Comparison of ENCODE assay signal across 17 cellular contexts in genomic region chr1:36247538-36247937, GRCh38. TPM values are rescaled to one million over a fixed set of nuclear protein-coding genes. Genes with fewer than 3 reads are reported as not detected.
DNase-seq lines count a peak whose midpoint lies in the region; ATAC-seq and TF ChIP-seq lines count a peak whose summit lies in the region.
"Had no signal": no experiment of that assay in that cellular context is flagged by ENCODE, and none has a peak within 500 bp of the region (broad histone marks: within the 10 kb centered on the region; RNA-seq: fewer than 3 reads in every experiment).

No MANE protein-coding gene starts in this region.

- H3K27ac ChIP-seq in C4-2B (peak overlapping the region; percentile 76), prostate gland (peak overlapping the region; percentile 67 to 71)

- H3K4me3 Mint-ChIP-seq in effector memory CD8-positive, alpha-beta T cell, result peak overlapping the region; percentile 12 to 31
- H3K4me3 Mint-ChIP-seq: activated naive CD8-positive, alpha-beta T cell treated with anti-CD3 and anti-CD28 coated beads, Interleukin-2, amount 10 ng/mL, durations not matched to agents 7 days and 5 days; nephron; stimulated activated memory B cell treated with anti-CD40 and anti-IgM and Interleukin-4, amounts not matched to agents 10 μg/mL and 1 μg/mL and 100 μg/mL, for 72 hours had no signal

- WGBS in prostate gland, result 94% methylated on average over 3 of the region's 3 CpGs

- TF ChIP-seq POLR2A in NB4 (IDR thresholded peaks at IDR 0.05; ENCODE audit: extremely low read depth, insufficient read length) (no peak), prostate gland (IDR thresholded peaks at IDR 0.05) (no peak)

- no peaks in the 10 kb centered on the region for H3K27me3 Mint-ChIP-seq in effector memory CD8-positive, alpha-beta T cell
- H3K27me3 Mint-ChIP-seq: activated naive CD8-positive, alpha-beta T cell treated with anti-CD3 and anti-CD28 coated beads, Interleukin-2, amount 10 ng/mL, durations not matched to agents 7 days and 5 days; stimulated activated memory B cell treated with anti-CD40 and anti-IgM and Interleukin-4, amounts not matched to agents 10 μg/mL and 1 μg/mL and 100 μg/mL, for 72 hours; T-helper 17 cell had no signal

- peaks cover 46% of the 10 kb centered on the region for H3K36me3 Mint-ChIP-seq in effector memory CD8-positive, alpha-beta T cell (ENCODE audit: insufficient read depth)

- H3K27me3 ChIP-seq in prostate gland (replicated peaks; ENCODE audit: insufficient read depth), result no peaks in the 10 kb centered on the region
- no peaks in the 10 kb centered on the region for H3K27me3 ChIP-seq in HAP-1 (ENCODE audit: low read depth)
- H3K27me3 ChIP-seq: left lung had no signal

- H3K27ac Mint-ChIP-seq in effector memory CD8-positive, alpha-beta T cell, result peak overlapping the region; percentile 49 to 54
- H3K27ac Mint-ChIP-seq: activated naive CD8-positive, alpha-beta T cell treated with anti-CD3 and anti-CD28 coated beads, Interleukin-2, amount 10 ng/mL, durations not matched to agents 7 days and 5 days; nephron had no signal

- in situ Hi-C loops in HAP-1 (cut with MboI; ENCODE audit: low sequenced_read_pairs), result no loop called here

- intact Hi-C loops in prostate gland (cut with DNase I), result no loop called here

- H3K36me3 ChIP-seq in prostate gland (no peaks in the 10 kb centered on the region), HAP-1 (replicated peaks) (peaks cover 10% of the 10 kb centered on the region)

- ATAC-seq in effector memory CD8-positive, alpha-beta T cell (replicated peaks), result no peak
- no peak for ATAC-seq in GM18861 (IDR thresholded peaks at IDR 0.05; ENCODE audit: unreplicated experiment)
- ATAC-seq: stimulated activated memory B cell treated with anti-CD40 and anti-IgM and Interleukin-4, amounts not matched to agents 10 μg/mL and 1 μg/mL and 100 μg/mL, for 72 hours had no signal

- H3K9me3 ChIP-seq in prostate gland, result no peaks in the 10 kb centered on the region
- H3K9me3 ChIP-seq in HAP-1, result no peaks in the 10 kb centered on the region
- H3K9me3 ChIP-seq: left lung had no signal

- H3K4me3 ChIP-seq in NB4 (ENCODE audit: low read depth, low read length), result no peak overlapping the region
- no peak overlapping the region for H3K4me3 ChIP-seq in prostate gland
- H3K4me3 ChIP-seq in HAP-1, result no peak overlapping the region
- H3K4me3 ChIP-seq: left lung had no signal

- TF ChIP-seq CTCF in C4-2B (conservative IDR thresholded peaks at IDR 0.05), result no peak
- no peak for TF ChIP-seq CTCF in NB4 (IDR thresholded peaks at IDR 0.05; ENCODE audit: low read depth, low read length)
- no peak for TF ChIP-seq CTCF in prostate gland (IDR thresholded peaks at IDR 0.05)

- peaks cover 23% of the 10 kb centered on the region for H3K4me1 ChIP-seq in prostate gland (replicated peaks)
- H3K4me1 ChIP-seq in HAP-1, result peaks cover 9% of the 10 kb centered on the region

- H3K9me3 Mint-ChIP-seq in effector memory CD8-positive, alpha-beta T cell, result no peaks in the 10 kb centered on the region
- H3K9me3 Mint-ChIP-seq: activated naive CD8-positive, alpha-beta T cell treated with anti-CD3 and anti-CD28 coated beads, Interleukin-2, amount 10 ng/mL, durations not matched to agents 7 days and 5 days; nephron had no signal

- DNase-seq in NB4 (ENCODE audit: low read depth), result peak; percentile 51
- no peak for DNase-seq in effector memory CD8-positive, alpha-beta T cell
- DNase-seq in prostate gland (ENCODE audit: low spot score), result no peak
- no peak for DNase-seq in NCI-H2171 (lab: John Stamatoyannopoulos, UW)
- DNase-seq in HAP-1 (ENCODE audit: low spot score in 2 of 2), result no peak
- DNase-seq in DMS114 treated with DMSO at 0.1 percent for 48 hours (lab: John Stamatoyannopoulos, UW; ENCODE audit: unreplicated experiment), result no peak
- DNase-seq: activated CD4-positive, CD25-positive, alpha-beta regulatory T cell treated with anti-CD3 and anti-CD28 coated beads, Interleukin-2, amount 50 U/mL, for 72 hours; activated CD8-positive, alpha-beta memory T cell treated with anti-CD3 and anti-CD28 coated beads, Interleukin-2, amount 50 U/mL, for 48 hours; activated naive CD8-positive, alpha-beta T cell treated with anti-CD3 and anti-CD28 coated beads, Interleukin-2, amount 10 ng/mL, durations not matched to agents 7 days and 5 days; KG1; left lung; NCI-H446; T-helper 17 cell had no signal

- peaks cover 40 to 56% of the 10 kb centered on the region in 2 donors for H3K4me1 Mint-ChIP-seq in effector memory CD8-positive, alpha-beta T cell (ENCODE audit: low read depth in 2 of 2)

RNA-seq across cellular contexts. Expression of gene THRAP3, which starts 23.3 kb away (rescaled TPM):
- total RNA-seq in prostate gland, result 100 to 1,000 TPM; 100 to 123 TPM

RNA-seq across cellular contexts. Expression of gene SH3D21, which starts 58.6 kb away (rescaled TPM):
- total RNA-seq in prostate gland, result 10 to 100 TPM in 1 of 2 donors, 1 to 10 TPM in 1; 8.1 to 10.6 TPM
